In the genomic region with DNA sequence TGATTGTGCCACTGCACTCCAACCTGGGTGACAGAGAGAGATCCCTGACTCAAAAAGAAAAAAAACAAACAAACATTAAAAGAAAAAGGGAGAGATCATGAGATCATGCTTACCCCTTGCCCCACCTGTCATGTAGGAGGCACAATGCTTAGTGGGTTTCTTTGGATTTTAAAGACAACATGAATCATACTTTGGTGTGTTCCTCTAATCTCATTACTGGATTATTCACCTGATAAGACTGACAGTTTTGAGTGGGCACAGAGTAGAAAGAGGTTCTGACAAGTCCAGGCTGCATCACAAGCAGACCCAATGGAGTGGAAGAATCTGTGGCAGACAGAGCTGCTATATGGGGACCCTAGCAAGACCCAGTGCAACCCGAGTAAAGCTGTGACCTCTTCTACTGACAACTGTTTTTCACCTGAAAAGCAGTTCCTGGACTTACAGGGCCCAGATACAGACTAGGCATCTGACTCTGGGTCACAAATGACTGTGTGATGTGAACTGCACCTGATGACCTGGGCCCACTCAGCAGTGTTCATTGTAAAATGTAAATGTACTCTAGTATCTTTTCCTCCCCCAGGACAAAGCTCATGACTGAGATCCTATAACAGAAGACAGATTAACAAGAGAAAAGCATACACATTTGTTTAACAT, we compare ENCODE assay signal across 24 cellular contexts. TPM values are rescaled to one million over a fixed set of nuclear protein-coding genes. Genes with fewer than 3 reads are reported as not detected.
DNase-seq lines count a peak whose midpoint lies in the region; ATAC-seq and TF ChIP-seq lines count a peak whose summit lies in the region.
"Had no signal": no experiment of that assay in that cellular context is flagged by ENCODE, and none has a peak within 500 bp of the region (broad histone marks: within the 10 kb centered on the region; RNA-seq: fewer than 3 reads in every experiment).

No MANE protein-coding gene starts in this region.

- H3K27me3 ChIP-seq in SK-N-SH (ENCODE audit: insufficient read depth) = no peaks in the 10 kb centered on the region
- no peaks in the 10 kb centered on the region for H3K27me3 ChIP-seq in foreskin keratinocyte
- H3K27me3 ChIP-seq: Peyer's patch, right lobe of liver, SJSA1, stomach had no signal

- POLR2A ChIA-PET in SK-N-SH (lab: Yijun Ruan, JAX) = no interaction called here

- H2AFZ ChIP-seq in SK-N-SH (ENCODE audit: low read depth) = no peak overlapping the region
- H2AFZ ChIP-seq: GM23248, parathyroid adenoma had no signal

- no peak overlapping the region for H3K4me3 ChIP-seq in SK-N-SH (ENCODE audit: low read depth in 2 of 2, low read length in 1 of 2)
- H3K4me3 ChIP-seq: GM23248, heart right ventricle, Peyer's patch, right lobe of liver, SJSA1, stomach, tibial artery had no signal

- no peak for TF ChIP-seq EP300 in SK-N-SH (IDR thresholded peaks at IDR 0.05; ENCODE audit: borderline replicate concordance in 1 of 2, low read depth in 1 of 2, low read length in 1 of 2)

- no peaks in the 10 kb centered on the region for H4K20me1 ChIP-seq in SK-N-SH (ENCODE audit: insufficient read depth)

- H3K27ac ChIP-seq in SK-N-SH (ENCODE audit: low read depth in 2 of 2, low read length in 1 of 2) = no peak overlapping the region
- no peak overlapping the region for H3K27ac ChIP-seq in foreskin keratinocyte
- H3K27ac ChIP-seq: 22Rv1, GM23248, heart right ventricle, parathyroid adenoma, Peyer's patch, right lobe of liver, SJSA1, stomach, tibial artery had no signal

- peaks cover 0 to 5% of the 10 kb centered on the region in 2 experiments; a peak in 2 of 4 replicates for H3K4me1 ChIP-seq in SK-N-SH (ENCODE audit: control insufficient read depth in 1 of 2, insufficient read depth in 2 of 2, low read depth in 1 of 2, low read length in 1 of 2)
- H3K4me1 ChIP-seq in foreskin keratinocyte = peaks cover 4% of the 10 kb centered on the region
- H3K4me1 ChIP-seq: heart right ventricle, parathyroid adenoma, Peyer's patch, right lobe of liver, tibial artery had no signal

- no peaks in the 10 kb centered on the region for H3K9me3 ChIP-seq in SK-N-SH
- H3K9me3 ChIP-seq: Peyer's patch, right lobe of liver, SJSA1, stomach, tibial artery had no signal

- CTCF ChIA-PET in SK-N-SH (lab: Yijun Ruan, JAX) = interaction anchor here (0.6 kb wide), 1 partner anchor 80 kb away, joined by 3 read pairs; no protein-coding TSS in a partner anchor

- TF ChIP-seq CTCF in SK-N-SH (IDR thresholded peaks at IDR 0.05) (no peak), foreskin keratinocyte (conservative IDR thresholded peaks at IDR 0.05) (no peak)

- no peaks in the 10 kb centered on the region for H3K79me2 ChIP-seq in SK-N-SH (ENCODE audit: insufficient read depth)
- H3K79me2 ChIP-seq: parathyroid adenoma had no signal

- peaks cover 0 to 3% of the 10 kb centered on the region in 2 experiments for H3K36me3 ChIP-seq in SK-N-SH (replicated peaks in 1 of 2; ENCODE audit: control insufficient read depth in 1 of 2, insufficient read depth in 2 of 2, low read length in 1 of 2)
- H3K36me3 ChIP-seq: heart right ventricle, Peyer's patch, right lobe of liver, SJSA1, stomach, tibial artery had no signal

- no peak overlapping the region for H3K4me2 ChIP-seq in SK-N-SH

- no peak for ATAC-seq in SK-N-SH treated with all-trans-retinoic acid at 6 μM for 48 hours
- ATAC-seq in foreskin keratinocyte = peak; percentile 60
- ATAC-seq in GM18870 (IDR thresholded peaks at IDR 0.05; ENCODE audit: unreplicated experiment) = no peak
- ATAC-seq in HG03520 (IDR thresholded peaks at IDR 0.05; ENCODE audit: unreplicated experiment) = no peak
- ATAC-seq: heart right ventricle, right lobe of liver had no signal

- no peak overlapping the region for H3K9ac ChIP-seq in SK-N-SH
- H3K9ac ChIP-seq: GM23248, parathyroid adenoma had no signal

- H3K9me2 ChIP-seq in SK-N-SH = no peaks in the 10 kb centered on the region

- no CpG with 5 or more reads among the region's 1 CpG for WGBS in SK-N-SH (ENCODE audit: low lambda C conversion rate)

- no peak for TF ChIP-seq RAD21 in SK-N-SH (IDR thresholded peaks at IDR 0.05; ENCODE audit: low read length)

- DNase-seq in SK-N-SH = no peak
- peak; percentile 13 for DNase-seq in stimulated activated CD4-positive, alpha-beta T cell treated with anti-CD3 and anti-CD28 coated beads, Interleukin-1b, Interleukin-23, amount 100 ng/mL, for 48 hours
- no peak for DNase-seq in stimulated activated CD4-positive, alpha-beta T cell treated with anti-CD3 and anti-CD28 coated beads, Interleukin-4, amount 100 ng/mL, for 24 hours
- peak in 1 of 2 donors; percentile 13 for DNase-seq in foreskin keratinocyte
- no peak for DNase-seq in NCI-H1694 treated with DMSO at 0.1 percent for 48 hours (lab: John Stamatoyannopoulos, UW)
- DNase-seq: activated CD4-positive, alpha-beta T cell treated with anti-CD3 and anti-CD28 coated beads, Interleukin-2, amount 50 U/mL, for 4 hours; CD4-positive, alpha-beta memory T cell; GM23248; heart right ventricle; left cardiac atrium; mammary epithelial cell; NCI-H2081 treated with DMSO at 0.1 percent for 48 hours; NK-92 treated with Interleukin-12 subunit alpha and Interleukin-12 subunit beta, amount 100 ng/mL, for 24 hours; Peyer's patch; right lobe of liver; stimulated activated CD4-positive, alpha-beta T cell treated with anti-CD3 and anti-CD28 coated beads, Interleukin-12 subunit alpha, Interleukin-12 subunit beta, amount 100 ng/mL, for 4 hours; stomach; tibial artery had no signal

- H3F3A ChIP-seq in SK-N-SH (replicated peaks; ENCODE audit: insufficient read depth) = peaks cover 5% of the 10 kb centered on the region

TF ChIP-seq in SK-N-SH treated with all-trans-retinoic acid at 6 μM for 48 hours, 23 proteins besides CTCF, POLR2A, EP300 and RAD21 (continues in another document):
- TF ChIP-seq, protein P1, sequence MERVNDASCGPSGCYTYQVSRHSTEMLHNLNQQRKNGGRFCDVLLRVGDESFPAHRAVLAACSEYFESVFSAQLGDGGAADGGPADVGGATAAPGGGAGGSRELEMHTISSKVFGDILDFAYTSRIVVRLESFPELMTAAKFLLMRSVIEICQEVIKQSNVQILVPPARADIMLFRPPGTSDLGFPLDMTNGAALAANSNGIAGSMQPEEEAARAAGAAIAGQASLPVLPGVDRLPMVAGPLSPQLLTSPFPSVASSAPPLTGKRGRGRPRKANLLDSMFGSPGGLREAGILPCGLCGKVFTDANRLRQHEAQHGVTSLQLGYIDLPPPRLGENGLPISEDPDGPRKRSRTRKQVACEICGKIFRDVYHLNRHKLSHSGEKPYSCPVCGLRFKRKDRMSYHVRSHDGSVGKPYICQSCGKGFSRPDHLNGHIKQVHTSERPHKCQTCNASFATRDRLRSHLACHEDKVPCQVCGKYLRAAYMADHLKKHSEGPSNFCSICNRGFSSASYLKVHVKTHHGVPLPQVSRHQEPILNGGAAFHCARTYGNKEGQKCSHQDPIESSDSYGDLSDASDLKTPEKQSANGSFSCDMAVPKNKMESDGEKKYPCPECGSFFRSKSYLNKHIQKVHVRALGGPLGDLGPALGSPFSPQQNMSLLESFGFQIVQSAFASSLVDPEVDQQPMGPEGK (CRISPR knock-in tag; IDR thresholded peaks at IDR 0.05; ENCODE audit: borderline replicate concordance) = no peak
- TF ChIP-seq CSDC2 (CRISPR knock-in tag; IDR thresholded peaks at IDR 0.05) (no peak), RARB (CRISPR knock-in tag; IDR thresholded peaks at IDR 0.05) (no peak)

TF ChIP-seq in SK-N-SH, 30 proteins besides CTCF, POLR2A, EP300 and RAD21 (continues in another document):
- TF ChIP-seq, protein P2, sequence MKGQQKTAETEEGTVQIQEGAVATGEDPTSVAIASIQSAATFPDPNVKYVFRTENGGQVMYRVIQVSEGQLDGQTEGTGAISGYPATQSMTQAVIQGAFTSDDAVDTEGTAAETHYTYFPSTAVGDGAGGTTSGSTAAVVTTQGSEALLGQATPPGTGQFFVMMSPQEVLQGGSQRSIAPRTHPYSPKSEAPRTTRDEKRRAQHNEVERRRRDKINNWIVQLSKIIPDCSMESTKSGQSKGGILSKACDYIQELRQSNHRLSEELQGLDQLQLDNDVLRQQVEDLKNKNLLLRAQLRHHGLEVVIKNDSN (IDR thresholded peaks at IDR 0.05; ENCODE audit: borderline replicate concordance, low read depth) = no peak
- TF ChIP-seq NRF1 (IDR thresholded peaks at IDR 0.05; ENCODE audit: low read depth, low read length) = no peak
- TF ChIP-seq RXRA (IDR thresholded peaks at IDR 0.05; ENCODE audit: borderline replicate concordance, low read depth) = no peak
- TF ChIP-seq RFX5 (IDR thresholded peaks at IDR 0.05; ENCODE audit: low read length) = no peak
- no peak for TF ChIP-seq ELF1 (IDR thresholded peaks at IDR 0.05)
- TF ChIP-seq, protein P3, sequence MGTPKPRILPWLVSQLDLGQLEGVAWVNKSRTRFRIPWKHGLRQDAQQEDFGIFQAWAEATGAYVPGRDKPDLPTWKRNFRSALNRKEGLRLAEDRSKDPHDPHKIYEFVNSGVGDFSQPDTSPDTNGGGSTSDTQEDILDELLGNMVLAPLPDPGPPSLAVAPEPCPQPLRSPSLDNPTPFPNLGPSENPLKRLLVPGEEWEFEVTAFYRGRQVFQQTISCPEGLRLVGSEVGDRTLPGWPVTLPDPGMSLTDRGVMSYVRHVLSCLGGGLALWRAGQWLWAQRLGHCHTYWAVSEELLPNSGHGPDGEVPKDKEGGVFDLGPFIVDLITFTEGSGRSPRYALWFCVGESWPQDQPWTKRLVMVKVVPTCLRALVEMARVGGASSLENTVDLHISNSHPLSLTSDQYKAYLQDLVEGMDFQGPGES (IDR thresholded peaks at IDR 0.05; ENCODE audit: low read depth, low read length) = no peak
- TF ChIP-seq, protein P4, sequence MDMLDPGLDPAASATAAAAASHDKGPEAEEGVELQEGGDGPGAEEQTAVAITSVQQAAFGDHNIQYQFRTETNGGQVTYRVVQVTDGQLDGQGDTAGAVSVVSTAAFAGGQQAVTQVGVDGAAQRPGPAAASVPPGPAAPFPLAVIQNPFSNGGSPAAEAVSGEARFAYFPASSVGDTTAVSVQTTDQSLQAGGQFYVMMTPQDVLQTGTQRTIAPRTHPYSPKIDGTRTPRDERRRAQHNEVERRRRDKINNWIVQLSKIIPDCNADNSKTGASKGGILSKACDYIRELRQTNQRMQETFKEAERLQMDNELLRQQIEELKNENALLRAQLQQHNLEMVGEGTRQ (IDR thresholded peaks at IDR 0.05; ENCODE audit: borderline replicate concordance, low read depth, low read length) = no peak
- TF ChIP-seq FOSL2 (IDR thresholded peaks at IDR 0.05; ENCODE audit: borderline replicate concordance, low read depth) = no peak

RNA-seq across cellular contexts. Expression of a gene that starts 28.9 kb away (rescaled TPM):
- polyA plus RNA-seq in SK-N-SH (2012; rRNA removed) (5.0 and 6.3 TPM in 2 replicates), foreskin keratinocyte (8.8 and 10.6 TPM in 2 replicates)
- polyA plus RNA-seq in SK-N-SH (2012; cell fraction: cytosol; rRNA removed) = 9.3 and 12.2 TPM in 2 replicates
- polyA plus RNA-seq in SK-N-SH (2012; cell fraction: nucleus; rRNA removed) = 2.5 and 5.2 TPM in 2 replicates
- total RNA-seq in foreskin keratinocyte = 19.6 and 21.1 TPM in 2 replicates

RNA-seq across cellular contexts. Expression of a gene that starts 50.8 kb away (rescaled TPM):
- polyA plus RNA-seq in SK-N-SH (2012; rRNA removed) (1,261 and 1,610 TPM in 2 replicates), foreskin keratinocyte (2,433 and 2,569 TPM in 2 replicates)
- polyA plus RNA-seq in SK-N-SH (2012; cell fraction: cytosol; rRNA removed) = 2,029 and 2,591 TPM in 2 replicates
- polyA plus RNA-seq in SK-N-SH (2012; cell fraction: nucleus; rRNA removed) = 305 and 380 TPM in 2 replicates
- total RNA-seq in foreskin keratinocyte = 1,758 and 1,842 TPM in 2 replicates
